In the genomic region with DNA sequence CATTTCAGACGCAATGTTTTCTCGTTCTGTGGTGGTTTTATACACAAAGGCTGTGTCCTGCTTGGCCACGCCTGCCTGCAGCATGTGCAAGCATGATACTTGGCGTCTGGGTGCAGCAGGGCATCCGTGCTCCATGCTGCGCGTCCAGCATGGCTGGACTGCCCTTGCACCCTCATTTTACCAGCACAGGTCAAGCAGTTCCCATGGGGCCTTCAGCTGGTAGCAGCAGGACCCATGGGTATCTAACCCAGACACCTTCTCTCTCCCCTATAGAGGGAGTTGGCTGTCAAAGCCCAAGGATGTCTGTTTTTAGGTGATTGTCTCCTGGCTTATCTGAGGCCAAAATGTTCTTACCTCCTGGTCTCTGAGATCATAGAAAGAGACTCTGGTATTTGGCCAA, we compare ENCODE assay signal across 17 cellular contexts.
DNase-seq lines count a peak whose midpoint lies in the region; ATAC-seq, FAIRE-seq and TF ChIP-seq lines count a peak whose summit lies in the region.
"Had no signal": no experiment of that assay in that cellular context is flagged by ENCODE, and none has a peak within 500 bp of the region (broad histone marks: within the 10 kb centered on the region; RNA-seq: fewer than 3 reads in every experiment).

No MANE protein-coding gene starts in this region.

- intact Hi-C loops in left cardiac atrium (cut with DNase I) (no loop called here), K562 (cut with micrococcal nuclease) (loop anchor here (5.0 kb wide), 2 partner anchors 140 to 160 kb away; partner anchors contain the start of gene PITX1), esophagus squamous epithelium (cut with DNase I) (no loop called here)
- intact Hi-C loops in naive thymus-derived CD4-positive, alpha-beta T cell (cut with micrococcal nuclease): loop anchor here (5.0 to 10.0 kb wide), 3 partner anchors 285 to 410 kb away; partner anchors contain the start of gene PCBD2 (in 1 of the 2)

- H3K9me3 ChIP-seq in right atrium auricular region (peaks cover 0 to 4% of the 10 kb centered on the region in 2 donors), K562 (replicated peaks; ENCODE audit: control insufficient read depth, insufficient read depth, low read depth, low read length) (no peaks in the 10 kb centered on the region), esophagus squamous epithelium (no peaks in the 10 kb centered on the region)
- no peaks in the 10 kb centered on the region for H3K9me3 ChIP-seq in naive thymus-derived CD4-positive, alpha-beta T cell (ENCODE audit: control insufficient read depth in 2 of 3, low read length in 3 of 3)
- H3K9me3 ChIP-seq: HAP-1 had no signal

- no TSS peak for BruUV-seq in K562 (replicated peaks; lab: Mats Ljungman, UMichigan)

- no peak for ATAC-seq in left cardiac atrium
- ATAC-seq in K562: peak; percentile 69
- ATAC-seq in GM18520 (IDR thresholded peaks at IDR 0.05; ENCODE audit: unreplicated experiment): no peak
- ATAC-seq in HG02642 (IDR thresholded peaks at IDR 0.05; ENCODE audit: poor library complexity, unreplicated experiment): no peak
- ATAC-seq in naive thymus-derived CD4-positive, alpha-beta T cell: no peak

- H3K27ac Mint-ChIP-seq in naive thymus-derived CD4-positive, alpha-beta T cell: no peak overlapping the region
- H3K27ac Mint-ChIP-seq: CD8-positive, alpha-beta memory T cell had no signal

- H3K9ac ChIP-seq in K562 (ENCODE audit: insufficient read depth in 1 of 2, low read depth in 2 of 2, low read length in 2 of 2): peak overlapping the region; percentile 61 to 71

- H3K9me1 ChIP-seq in K562 (ENCODE audit: control insufficient read depth, insufficient read depth, low read length): no peaks in the 10 kb centered on the region

- TF ChIP-seq EP300 in K562 (IDR thresholded peaks at IDR 0.05; ENCODE audit: low read length): peak; percentile 91; the same call in 1 of the 2 replicates

- in situ Hi-C loops in K562 (cut with MboI): no loop called here

- peaks cover 0 to 3% (median 0%) of the 10 kb centered on the region in 11 donors for H3K9me3 Mint-ChIP-seq in naive thymus-derived CD4-positive, alpha-beta T cell
- H3K9me3 Mint-ChIP-seq: CD8-positive, alpha-beta memory T cell had no signal

- peak; percentile 89 for FAIRE-seq in K562 (lab: Jason Lieb, UNC)
- FAIRE-seq in D721Med (lab: Jason Lieb, UNC): no peak
- FAIRE-seq: A204.1 had no signal

- no peaks in the 10 kb centered on the region for H4K20me1 ChIP-seq in K562 (replicated peaks; ENCODE audit: control insufficient read depth, insufficient read depth, low read length)

- H3K4me2 ChIP-seq in K562 (ENCODE audit: insufficient read depth, low read length): peak overlapping the region; percentile 62

- H3K4me1 ChIP-seq in right atrium auricular region (peaks cover 0 to 15% of the 10 kb centered on the region in 2 donors), K562 (replicated peaks in 1 of 2; ENCODE audit: control insufficient read depth in 2 of 2, insufficient read depth in 2 of 2, low read length in 2 of 2) (peaks cover 36 to 44% of the 10 kb centered on the region in 2 experiments; a peak in 4 of 5 replicates), esophagus squamous epithelium (peaks cover 5 to 86% (median 38%) of the 10 kb centered on the region in 3 donors)
- peaks cover 0 to 7% of the 10 kb centered on the region in 2 donors for H3K4me1 ChIP-seq in naive thymus-derived CD4-positive, alpha-beta T cell (ENCODE audit: control insufficient read depth in 2 of 2, insufficient read depth in 2 of 2, low read length in 2 of 2)

- H3K79me2 ChIP-seq in K562 (ENCODE audit: control insufficient read depth, insufficient read depth, low read length): no peaks in the 10 kb centered on the region

- no peaks in the 10 kb centered on the region for H3K36me3 ChIP-seq in right atrium auricular region
- H3K36me3 ChIP-seq in K562 (ENCODE audit: control insufficient read depth, insufficient read depth, low read length): no peaks in the 10 kb centered on the region
- H3K36me3 ChIP-seq in esophagus squamous epithelium: no peaks in the 10 kb centered on the region
- no peaks in the 10 kb centered on the region for H3K36me3 ChIP-seq in naive thymus-derived CD4-positive, alpha-beta T cell (ENCODE audit: control insufficient read depth in 2 of 3, insufficient read depth in 3 of 3, low read length in 3 of 3)
- H3K36me3 ChIP-seq: HAP-1 had no signal

- H3K4me3 ChIP-seq in right atrium auricular region (no peak overlapping the region), K562 (no peak overlapping the region), esophagus squamous epithelium (peak overlapping the region in 1 of 4 donors; percentile 4)
- H3K4me3 ChIP-seq in naive thymus-derived CD4-positive, alpha-beta T cell (ENCODE audit: low read length): no peak overlapping the region
- H3K4me3 ChIP-seq: HAP-1 had no signal

- no peak for TF ChIP-seq RAD21 in K562 (CRISPR knock-in tag; conservative IDR thresholded peaks at IDR 0.05 in 1 of 2, IDR thresholded peaks at IDR 0.05 in 1 of 2)

- no peak overlapping the region for H3K27ac ChIP-seq in right atrium auricular region
- peak overlapping the region; percentile 62 for H3K27ac ChIP-seq in K562 (ENCODE audit: extremely low read depth, low read depth, low read length)
- H3K27ac ChIP-seq in esophagus squamous epithelium: peak overlapping the region; percentile 90 to 97 (median 94)
- no peak overlapping the region for H3K27ac ChIP-seq in naive thymus-derived CD4-positive, alpha-beta T cell (ENCODE audit: low read depth, low read length)

- 11% methylated on average over 7 of the region's 7 CpGs for WGBS in K562 (ENCODE audit: insufficient coverage, low coverage, missing lambda C conversion rate)
- WGBS in esophagus squamous epithelium, 2 donors: 38% methylated on average over 2 of the region's 7 CpGs; no CpG with 5 or more reads in 1 of the 2 donors

- peaks cover 0 to 8% (median 2%) of the 10 kb centered on the region in 7 donors for H3K4me1 Mint-ChIP-seq in naive thymus-derived CD4-positive, alpha-beta T cell

- TF ChIP-seq POLR2A in K562 (conservative IDR thresholded peaks at IDR 0.05) (no peak), esophagus squamous epithelium (IDR thresholded peaks at IDR 0.05) (no peak)

- peak overlapping the region in 2 of 10 donors; percentile 7 to 31 for H3K4me3 Mint-ChIP-seq in naive thymus-derived CD4-positive, alpha-beta T cell

- no peaks in the 10 kb centered on the region for H3K27me3 ChIP-seq in right atrium auricular region
- no peaks in the 10 kb centered on the region for H3K27me3 ChIP-seq in K562 (ENCODE audit: control insufficient read depth in 2 of 2, insufficient read depth in 2 of 2, low read length in 2 of 2)
- H3K27me3 ChIP-seq in esophagus squamous epithelium: peaks cover 0 to 8% (median 0%) of the 10 kb centered on the region in 4 donors
- no peaks in the 10 kb centered on the region for H3K27me3 ChIP-seq in naive thymus-derived CD4-positive, alpha-beta T cell (ENCODE audit: control insufficient read depth in 2 of 2, insufficient read depth in 2 of 2, low read length in 2 of 2)

- DNase-seq in right atrium auricular region (ENCODE audit: low spot score) (peak; percentile 48), left cardiac atrium (no peak), K562 (ENCODE audit: extremely low read depth in 1 of 4, low spot score in 3 of 4) (peak; percentile 79 to 89 (median 84)), esophagus squamous epithelium (lab: John Stamatoyannopoulos, UW) (no peak), D721Med (ENCODE audit: insufficient read length, low spot score) (no peak)
- no peak for DNase-seq in naive thymus-derived CD4-positive, alpha-beta T cell
- DNase-seq: CD8-positive, alpha-beta memory T cell; EL; Kasumi-1; NCI-H187; NCI-H2107; NCI-H748 treated with DMSO at 0.1 percent for 48 hours; SIG-M5 had no signal

- no peaks in the 10 kb centered on the region for H3K36me3 Mint-ChIP-seq in naive thymus-derived CD4-positive, alpha-beta T cell
- H3K36me3 Mint-ChIP-seq: CD8-positive, alpha-beta memory T cell had no signal

- peak overlapping the region; percentile 75 for H2AFZ ChIP-seq in K562 (ENCODE audit: low read depth, low read length)

- CTCF ChIA-PET in K562 (lab: Yijun Ruan, JAX; ENCODE audit: low intra/inter-chr PET ratio): no interaction called here
- CTCF ChIA-PET in naive thymus-derived CD4-positive, alpha-beta T cell (lab: Charles Lee): interaction anchor here (1.7 kb wide), 1 partner anchor 275 kb away, joined by 6 read pairs; no protein-coding TSS in a partner anchor

- no peak for TF ChIP-seq CTCF in right atrium auricular region (IDR thresholded peaks at IDR 0.05)
- 0 out of 6 replicates have a peak, but pooled peaks of 1 of the 3 experiments have one; percentile 15 for TF ChIP-seq CTCF in K562 (IDR thresholded peaks at IDR 0.05 in 2 of 3, conservative IDR thresholded peaks at IDR 0.05 in 1 of 3; ENCODE audit: insufficient read depth in 2 of 3, low read depth in 1 of 3, low read length in 3 of 3)
- no peak for TF ChIP-seq CTCF in esophagus squamous epithelium (IDR thresholded peaks at IDR 0.05)
- TF ChIP-seq CTCF in D721Med (IDR thresholded peaks at IDR 0.05; ENCODE audit: insufficient read depth, missing control alignments): no peak

- POLR2A ChIA-PET in K562 (lab: Yijun Ruan, JAX): interaction anchor here (0.9 to 2.2 kb wide), 4 partner anchors 8 to 166 kb away, joined by 3 to 10 read pairs (median 4); no protein-coding TSS in a partner anchor
- POLR2A ChIA-PET in naive thymus-derived CD4-positive, alpha-beta T cell (lab: Charles Lee): no interaction called here

- peaks cover 19 to 77% (median 29%) of the 10 kb centered on the region in 5 donors for H3K27me3 Mint-ChIP-seq in naive thymus-derived CD4-positive, alpha-beta T cell

TF ChIP-seq in K562, 482 proteins besides CTCF, POLR2A, EP300 and RAD21 (continues in another document):
- TF ChIP-seq ZNF561 (CRISPR knock-in tag; conservative IDR thresholded peaks at IDR 0.05) (no peak), NFE2 (IDR thresholded peaks at IDR 0.05; ENCODE audit: low read depth) (no peak), ZNF124 (CRISPR knock-in tag; IDR thresholded peaks at IDR 0.05) (no peak), PML (IDR thresholded peaks at IDR 0.05; ENCODE audit: low read length) (peak; percentile 92), TSC22D4 (tag; IDR thresholded peaks at IDR 0.05) (no peak), THAP12 (CRISPR knock-in tag; IDR thresholded peaks at IDR 0.05) (no peak)

Comparison
In these comparisons a context has a peak if more than half of its experiments do, and no peak if none do; other contexts are left out.
1. DNase-seq: peak in right atrium auricular region (single experiment) and K562 (4 of 4); none in left cardiac atrium (single experiment), esophagus squamous epithelium (single experiment), naive thymus-derived CD4-positive, alpha-beta T cell (0 of 9) and D721Med (single experiment).
2. H3K27ac ChIP-seq: peak in K562 (single experiment) and esophagus squamous epithelium (4 of 4); none in right atrium auricular region (0 of 2) and naive thymus-derived CD4-positive, alpha-beta T cell (single experiment).
3. intact Hi-C loops: an anchor here in K562 (5.0 kb wide) and naive thymus-derived CD4-positive, alpha-beta T cell (5.0 to 10.0 kb wide); none called in left cardiac atrium and esophagus squamous epithelium.